In genomic region chr17:71472809-71473789, GRCh38 we compare ENCODE assay signal across 8 cellular contexts.
DNase-seq lines count a peak whose midpoint lies in the region; ATAC-seq and TF ChIP-seq lines count a peak whose summit lies in the region.

No MANE protein-coding gene starts in this region.

- H3K27me3 ChIP-seq in heart right ventricle: peaks cover 0 to 13% (median 0%) of the 10 kb centered on the region in 7 donors
- H3K27me3 ChIP-seq in CD8-positive, alpha-beta T cell (ENCODE audit: insufficient read depth, low read length): no peaks in the 10 kb centered on the region

- peaks cover under 1% of the 10 kb centered on the region for H3K27me3 Mint-ChIP-seq in CD8-positive, alpha-beta T cell (ENCODE audit: low read depth)

- no peaks in the 10 kb centered on the region for H3K36me3 Mint-ChIP-seq in CD8-positive, alpha-beta T cell

- no peak overlapping the region for H3K27ac ChIP-seq in heart right ventricle
- H3K27ac ChIP-seq in CD8-positive, alpha-beta T cell (ENCODE audit: low read depth, low read length): no peak overlapping the region

- H3K4me1 Mint-ChIP-seq in CD8-positive, alpha-beta T cell (ENCODE audit: low read depth): no peaks in the 10 kb centered on the region

- CTCF ChIA-PET in CD8-positive, alpha-beta T cell (lab: Charles Lee): interaction anchor here (0.7 kb wide), 1 partner anchor 150 kb away, joined by 3 read pairs; no protein-coding TSS in a partner anchor

- WGBS in heart right ventricle, 2 donors: 26 to 29% methylated on average over 7 of the region's 7 CpGs

- H3K9me3 Mint-ChIP-seq in CD8-positive, alpha-beta T cell: peaks cover under 1% of the 10 kb centered on the region

- intact Hi-C loops in heart right ventricle (cut with DNase I): loop anchor here (2.0 to 10.0 kb wide), 8 partner anchors 632 to 1072 kb away; no protein-coding TSS in a partner anchor
- intact Hi-C loops in CD8-positive, alpha-beta T cell (cut with DNase I, micrococcal nuclease): no loop called here

- TF ChIP-seq CTCF in heart right ventricle (IDR thresholded peaks at IDR 0.05): peak; percentile 30 to 65 (median 56)
- no peak for TF ChIP-seq CTCF in CD8-positive, alpha-beta T cell (IDR thresholded peaks at IDR 0.05)

- no peaks in the 10 kb centered on the region for H3K4me1 ChIP-seq in heart right ventricle
- no peaks in the 10 kb centered on the region for H3K4me1 ChIP-seq in CD8-positive, alpha-beta T cell (ENCODE audit: insufficient read depth, low read length)

- H3K4me3 ChIP-seq in heart right ventricle: no peak overlapping the region
- no peak overlapping the region for H3K4me3 ChIP-seq in CD8-positive, alpha-beta T cell (ENCODE audit: low read depth, low read length)

- no peaks in the 10 kb centered on the region for H3K36me3 ChIP-seq in heart right ventricle
- H3K36me3 ChIP-seq in CD8-positive, alpha-beta T cell (ENCODE audit: insufficient read depth, low read length): no peaks in the 10 kb centered on the region

- POLR2A ChIA-PET in CD8-positive, alpha-beta T cell (lab: Charles Lee): no interaction called here

- H3K9me3 ChIP-seq in heart right ventricle: no peaks in the 10 kb centered on the region
- H3K9me3 ChIP-seq in CD8-positive, alpha-beta T cell (ENCODE audit: low read length): no peaks in the 10 kb centered on the region

- peak; percentile 63 for ATAC-seq in GM19463 (IDR thresholded peaks at IDR 0.05; ENCODE audit: unreplicated experiment)
- peak in 3 of 8 donors; percentile 34 to 78 (median 35) for ATAC-seq in heart right ventricle
- ATAC-seq in HG03469 (IDR thresholded peaks at IDR 0.05; ENCODE audit: unreplicated experiment): no peak
- ATAC-seq in CD8-positive, alpha-beta T cell: no peak

- peak; percentile 7 for DNase-seq in CMK (ENCODE audit: low read depth)
- peak; percentile 35 for DNase-seq in NCI-H1092 (lab: John Stamatoyannopoulos, UW)
- peak; percentile 17 to 72 for DNase-seq in SW 1271 (lab: John Stamatoyannopoulos, UW)
- peak in 1 of 2 donors; percentile 6 for DNase-seq in heart right ventricle
- peak; percentile 40 for DNase-seq in stromal cell of bone marrow (ENCODE audit: low read depth)
- no peak for DNase-seq in CD8-positive, alpha-beta T cell

- H3K4me3 Mint-ChIP-seq in CD8-positive, alpha-beta T cell: no peak overlapping the region

- H3K27ac Mint-ChIP-seq in CD8-positive, alpha-beta T cell: no peak overlapping the region

Comparison
In these comparisons a context has a peak if more than half of its experiments do, and no peak if none do; other contexts are left out.
1. DNase-seq: peak in CMK (single experiment), NCI-H1092 (single experiment), SW 1271 (2 of 2) and stromal cell of bone marrow (single experiment); none in CD8-positive, alpha-beta T cell (0 of 7).
2. intact Hi-C loops: an anchor here in heart right ventricle (2.0 to 10.0 kb wide); none called in CD8-positive, alpha-beta T cell.